Comparison of ENCODE assay signal across 22 cellular contexts in the genomic region with DNA sequence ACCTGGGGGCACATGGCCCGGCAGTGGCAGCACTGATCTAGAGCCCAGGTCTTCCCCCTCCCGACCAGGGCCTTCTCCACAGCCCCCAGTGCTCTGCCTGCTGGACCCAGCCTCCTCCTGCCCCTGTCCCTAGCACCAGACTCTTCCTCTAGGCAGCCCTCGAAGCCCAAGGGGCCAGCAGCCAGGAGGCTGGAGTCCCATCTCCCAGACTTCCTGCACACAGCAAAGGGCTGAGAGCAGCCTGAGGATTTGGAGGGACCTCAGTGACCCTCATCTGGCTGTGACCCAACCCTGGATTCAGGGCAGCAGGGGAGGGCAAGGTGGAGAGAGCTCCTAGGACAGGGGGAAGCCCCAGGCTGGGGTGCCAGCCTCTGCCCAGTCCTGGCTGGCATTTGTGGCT. TPM values are rescaled to one million over a fixed set of nuclear protein-coding genes. Genes with fewer than 3 reads are reported as not detected.
"Had no signal": no experiment of that assay in that cellular context is flagged by ENCODE, and none has a peak within 500 bp of the region (broad histone marks: within the 10 kb centered on the region; RNA-seq: fewer than 3 reads in every experiment).

No MANE protein-coding gene starts in this region.

- H3K27me3 Mint-ChIP-seq: activated naive CD4-positive, alpha-beta T cell treated with anti-CD3 and anti-CD28 coated beads, Interleukin-2, amount 50 U/mL, for 24 hours; progenitor cell of endocrine pancreas had no signal

- ATAC-seq: activated CD8-positive, alpha-beta T cell treated with anti-CD3 and anti-CD28 coated beads, Interleukin-2, amount 10 ng/mL, durations not matched to agents 7 days and 5 days; esophagus mucosa; lower lobe of right lung; naive thymus-derived CD4-positive, alpha-beta T cell; T-cell had no signal

- H3K9me3 Mint-ChIP-seq: activated naive CD4-positive, alpha-beta T cell treated with anti-CD3 and anti-CD28 coated beads, Interleukin-2, amount 50 U/mL, for 24 hours; brain; neural progenitor cell; stimulated activated naive CD8-positive, alpha-beta T cell treated with anti-CD3 and anti-CD28 coated beads, Interleukin-15, Interleukin-2, amounts not matched to agents 100 ng/mL and 50 ng/mL, for 24 hours; T-cell; T-helper 2 cell treated with Interferon-gamma antibody and Interleukin-4, amounts not matched to agents 5 μg/mL and 100 μg/mL, for 36 hours had no signal

- H3K4me3 Mint-ChIP-seq: activated CD8-positive, alpha-beta T cell treated with anti-CD3 and anti-CD28 coated beads, Interleukin-2, amount 10 ng/mL, durations not matched to agents 7 days and 5 days; activated naive CD4-positive, alpha-beta T cell treated with anti-CD3 and anti-CD28 coated beads, Interleukin-2, amount 50 U/mL, for 24 hours; brain; naive thymus-derived CD4-positive, alpha-beta T cell; neural progenitor cell; stimulated activated naive CD8-positive, alpha-beta T cell treated with anti-CD3 and anti-CD28 coated beads, Interleukin-15, Interleukin-2, amounts not matched to agents 100 ng/mL and 50 ng/mL, for 24 hours; T-cell; T-helper 2 cell treated with Interferon-gamma antibody and Interleukin-4, amounts not matched to agents 5 μg/mL and 100 μg/mL, for 36 hours had no signal

- H3K9me3 ChIP-seq: lower lobe of right lung, tibial artery had no signal

- H3K4me2 ChIP-seq: neural progenitor cell had no signal

- DNase-seq: activated CD4-positive, alpha-beta T cell treated with anti-CD3 and anti-CD28 coated beads for 1 hour; activated CD4-positive, alpha-beta T cell treated with anti-CD3 and anti-CD28 coated beads, Interleukin-2, amount 50 U/mL, for 1 hour; activated CD8-positive, alpha-beta T cell treated with anti-CD3 and anti-CD28 coated beads, Interleukin-2, amount 10 ng/mL, durations not matched to agents 7 days and 5 days; activated gamma-delta T cell treated with Interleukin-2 at 50 U/mL for 16 hours; activated T-cell treated with anti-CD3 and anti-CD28 coated beads, Interleukin-2, amount 50 U/mL, for 1 hour; central memory CD4-positive, alpha-beta T cell; effector CD8-positive, alpha-beta T cell; foreskin melanocyte; hippocampal formation; lower lobe of right lung; naive thymus-derived CD4-positive, alpha-beta T cell; stimulated activated CD4-positive, alpha-beta T cell treated with anti-CD3 and anti-CD28 coated beads, Interleukin-4, amount 100 ng/mL, for 24 hours; T-cell; tibial artery had no signal

- H2AFZ ChIP-seq: neural progenitor cell had no signal

- H3K36me3 Mint-ChIP-seq: activated naive CD4-positive, alpha-beta T cell treated with anti-CD3 and anti-CD28 coated beads, Interleukin-2, amount 50 U/mL, for 24 hours; brain; naive thymus-derived CD4-positive, alpha-beta T cell; neural progenitor cell; T-cell had no signal

- H3K27ac Mint-ChIP-seq: activated CD8-positive, alpha-beta T cell treated with anti-CD3 and anti-CD28 coated beads, Interleukin-2, amount 10 ng/mL, durations not matched to agents 7 days and 5 days; activated naive CD4-positive, alpha-beta T cell treated with anti-CD3 and anti-CD28 coated beads, Interleukin-2, amount 50 U/mL, for 24 hours; brain; naive thymus-derived CD4-positive, alpha-beta T cell; neural progenitor cell; stimulated activated naive CD8-positive, alpha-beta T cell treated with anti-CD3 and anti-CD28 coated beads, Interleukin-15, Interleukin-2, amounts not matched to agents 100 ng/mL and 50 ng/mL, for 24 hours; T-cell; T-helper 2 cell treated with Interferon-gamma antibody and Interleukin-4, amounts not matched to agents 5 μg/mL and 100 μg/mL, for 36 hours had no signal

- H3K9ac ChIP-seq: neural progenitor cell had no signal

- H3K27me3 ChIP-seq: tibial artery had no signal

- H3K4me3 ChIP-seq: lower lobe of right lung, neural progenitor cell, tibial artery had no signal

- H3K36me3 ChIP-seq: lower lobe of right lung, neural progenitor cell, tibial artery had no signal

- H3K27ac ChIP-seq: lower lobe of right lung, neural progenitor cell, tibial artery, VCaP had no signal

RNA-seq across cellular contexts. Expression of gene RHOD, which starts 3.0 kb away (rescaled TPM):
- total RNA-seq: activated CD8-positive, alpha-beta T cell treated with anti-CD3 and anti-CD28 coated beads, Interleukin-2, amount 10 ng/mL, durations not matched to agents 7 days and 5 days had no signal

RNA-seq across cellular contexts. Expression of gene SYT12, which starts 36.7 kb away (rescaled TPM):
- total RNA-seq: activated CD8-positive, alpha-beta T cell treated with anti-CD3 and anti-CD28 coated beads, Interleukin-2, amount 10 ng/mL, durations not matched to agents 7 days and 5 days; lower lobe of right lung; naive thymus-derived CD4-positive, alpha-beta T cell had no signal
- polyA plus RNA-seq: naive thymus-derived CD4-positive, alpha-beta T cell had no signal
